In genomic region chr5:139268364-139269202, GRCh38 we compare ENCODE assay signal across 11 cellular contexts. TPM values are rescaled to one million over a fixed set of nuclear protein-coding genes. Genes with fewer than 3 reads are reported as not detected.
A peak's percentile ranks its signal among the peaks of the same experiment; 100 is the strongest.
DNase-seq lines count a peak whose midpoint lies in the region; ATAC-seq and TF ChIP-seq lines count a peak whose summit lies in the region.
"Had no signal": no experiment of that assay in that cellular context is flagged by ENCODE, and none has a peak within 500 bp of the region (broad histone marks: within the 10 kb centered on the region; RNA-seq: fewer than 3 reads in every experiment).

No MANE protein-coding gene starts in this region.

- H3K27me3 ChIP-seq in left ventricle myocardium inferior (ENCODE audit: low read depth) (no peaks in the 10 kb centered on the region), subcutaneous abdominal adipose tissue (ENCODE audit: control insufficient read depth in 5 of 5, insufficient read depth in 4 of 5, low read length in 5 of 5) (no peaks in the 10 kb centered on the region)

- intact Hi-C loops in left ventricle myocardium inferior (cut with micrococcal nuclease) = no loop called here

- H3K4me1 Mint-ChIP-seq in activated naive CD8-positive, alpha-beta T cell treated with anti-CD3 and anti-CD28 coated beads, Interleukin-2, amount 50 U/mL, for 24 hours = peaks cover 39% of the 10 kb centered on the region
- H3K4me1 Mint-ChIP-seq in activated naive CD8-positive, alpha-beta T cell treated with anti-CD3 and anti-CD28 coated beads for 36 hours = peaks cover 37% of the 10 kb centered on the region

- H3K27me3 Mint-ChIP-seq in activated naive CD8-positive, alpha-beta T cell treated with anti-CD3 and anti-CD28 coated beads, Interleukin-2, amount 50 U/mL, for 24 hours = peaks cover 2% of the 10 kb centered on the region
- H3K27me3 Mint-ChIP-seq in activated naive CD8-positive, alpha-beta T cell treated with anti-CD3 and anti-CD28 coated beads for 36 hours = no peaks in the 10 kb centered on the region
- H3K27me3 Mint-ChIP-seq: activated T-cell treated with anti-CD3 and anti-CD28 coated beads, Interleukin-2, amount 50 U/mL, for 24 hours had no signal

- H3K9me3 ChIP-seq in left ventricle myocardium inferior (replicated peaks) (no peaks in the 10 kb centered on the region), subcutaneous abdominal adipose tissue (ENCODE audit: control insufficient read depth in 5 of 5, low read length in 5 of 5) (no peaks in the 10 kb centered on the region)

- no peak for DNase-seq in activated naive CD8-positive, alpha-beta T cell treated with anti-CD3 and anti-CD28 coated beads, Interleukin-2, amount 50 U/mL, for 24 hours
- no peak for DNase-seq in activated naive CD8-positive, alpha-beta T cell treated with anti-CD3 and anti-CD28 coated beads for 36 hours
- DNase-seq in RPMI7951 (ENCODE audit: low read depth) (peak; percentile 45), left ventricle myocardium inferior (no peak), NCI-H1694 (lab: John Stamatoyannopoulos, UW) (no peak), NCI-H82 (lab: John Stamatoyannopoulos, UW) (no peak)
- DNase-seq: activated T-cell treated with anti-CD3 and anti-CD28 coated beads, Interleukin-2, amount 50 U/mL, for 24 hours; Karpas-422 had no signal

- H3K36me3 Mint-ChIP-seq in activated naive CD8-positive, alpha-beta T cell treated with anti-CD3 and anti-CD28 coated beads, Interleukin-2, amount 50 U/mL, for 24 hours (ENCODE audit: low read depth) = no peaks in the 10 kb centered on the region
- H3K36me3 Mint-ChIP-seq in activated naive CD8-positive, alpha-beta T cell treated with anti-CD3 and anti-CD28 coated beads for 36 hours = no peaks in the 10 kb centered on the region

- peaks cover 48% of the 10 kb centered on the region for H3K4me1 ChIP-seq in left ventricle myocardium inferior
- peaks cover 3 to 27% (median 15%) of the 10 kb centered on the region in 5 donors for H3K4me1 ChIP-seq in subcutaneous abdominal adipose tissue (ENCODE audit: control insufficient read depth in 5 of 5, insufficient read depth in 5 of 5, low read length in 5 of 5)

- TF ChIP-seq CTCF in left ventricle myocardium inferior (IDR thresholded peaks at IDR 0.05; ENCODE audit: borderline replicate concordance) = peak; percentile 19

- H3K4me3 ChIP-seq in left ventricle myocardium inferior = peak overlapping the region; percentile 28
- H3K4me3 ChIP-seq in subcutaneous abdominal adipose tissue (ENCODE audit: low read depth in 1 of 5, low read length in 5 of 5) = no peak overlapping the region
- H3K4me3 ChIP-seq: SK-N-MC had no signal

- no peaks in the 10 kb centered on the region for H3K9me3 Mint-ChIP-seq in activated naive CD8-positive, alpha-beta T cell treated with anti-CD3 and anti-CD28 coated beads, Interleukin-2, amount 50 U/mL, for 24 hours
- H3K9me3 Mint-ChIP-seq in activated naive CD8-positive, alpha-beta T cell treated with anti-CD3 and anti-CD28 coated beads for 36 hours = no peaks in the 10 kb centered on the region
- H3K9me3 Mint-ChIP-seq: activated T-cell treated with anti-CD3 and anti-CD28 coated beads, Interleukin-2, amount 50 U/mL, for 24 hours had no signal

- H3K9ac ChIP-seq in subcutaneous abdominal adipose tissue (ENCODE audit: low read length in 5 of 5) = peak overlapping the region in 1 of 5 donors; percentile 49

- H3K4me3 Mint-ChIP-seq in activated naive CD8-positive, alpha-beta T cell treated with anti-CD3 and anti-CD28 coated beads, Interleukin-2, amount 50 U/mL, for 24 hours = no peak overlapping the region
- no peak overlapping the region for H3K4me3 Mint-ChIP-seq in activated naive CD8-positive, alpha-beta T cell treated with anti-CD3 and anti-CD28 coated beads for 36 hours
- H3K4me3 Mint-ChIP-seq: activated T-cell treated with anti-CD3 and anti-CD28 coated beads, Interleukin-2, amount 50 U/mL, for 24 hours had no signal

- H3K27ac Mint-ChIP-seq in activated naive CD8-positive, alpha-beta T cell treated with anti-CD3 and anti-CD28 coated beads, Interleukin-2, amount 50 U/mL, for 24 hours = peak overlapping the region; percentile 16
- no peak overlapping the region for H3K27ac Mint-ChIP-seq in activated naive CD8-positive, alpha-beta T cell treated with anti-CD3 and anti-CD28 coated beads for 36 hours
- H3K27ac Mint-ChIP-seq: activated T-cell treated with anti-CD3 and anti-CD28 coated beads, Interleukin-2, amount 50 U/mL, for 24 hours had no signal

- H3K27ac ChIP-seq in left ventricle myocardium inferior (replicated peaks) (peak overlapping the region; percentile 82), subcutaneous abdominal adipose tissue (ENCODE audit: low read depth, low read length) (peak overlapping the region; percentile 0)
- H3K27ac ChIP-seq: SK-N-MC had no signal

- no peak for ATAC-seq in activated naive CD8-positive, alpha-beta T cell treated with anti-CD3 and anti-CD28 coated beads, Interleukin-2, amount 50 U/mL, for 24 hours
- no peak for ATAC-seq in HG02763 (IDR thresholded peaks at IDR 0.05; ENCODE audit: unreplicated experiment)

- H3K36me3 ChIP-seq in left ventricle myocardium inferior (no peaks in the 10 kb centered on the region), subcutaneous abdominal adipose tissue (ENCODE audit: control insufficient read depth in 5 of 5, insufficient read depth in 5 of 5, low read length in 5 of 5) (no peaks in the 10 kb centered on the region)

RNA-seq across cellular contexts. Expression of gene MATR3, which starts 25.0 kb away (rescaled TPM):
- total RNA-seq in activated naive CD8-positive, alpha-beta T cell treated with anti-CD3 and anti-CD28 coated beads for 36 hours = 100 to 1,000 TPM; 182 to 208 TPM
- 209 and 241 TPM in 2 replicates for total RNA-seq in RPMI7951 (2014; rRNA removed; shearing (Covaris generic))
- total RNA-seq in left ventricle myocardium inferior = 121 TPM
